Comparison of ENCODE assay signal across 7 cellular contexts in genomic region chr14:61708693-61709092, GRCh38. TPM values are rescaled to one million over a fixed set of nuclear protein-coding genes. Genes with fewer than 3 reads are reported as not detected.
A peak's percentile ranks its signal among the peaks of the same experiment; 100 is the strongest.
DNase-seq lines count a peak whose midpoint lies in the region; ATAC-seq and TF ChIP-seq lines count a peak whose summit lies in the region.
"Not testable (repeated sequence)": the region's sequence is repeated elsewhere in the genome, so short reads cannot be mapped to it uniquely, and the experiment has no call there.

No MANE protein-coding gene starts in this region.

- not testable (repeated sequence) for DNase-seq in Calu3; RWPE1 (ENCODE audit: low spot score); activated CD4-positive, alpha-beta T cell treated with anti-CD3 and anti-CD28 coated beads, Interleukin-2, amount 10 ng/mL, durations not matched to agents 24 days and 14 days; osteocyte (ENCODE audit: extremely low spot score, unreplicated experiment)
- DNase-seq in amniotic epithelial cell (ENCODE audit: low read depth) (peak; percentile 23), fibroblast of villous mesenchyme (ENCODE audit: low read depth) (peak; percentile 1)

- H3K9me3 Mint-ChIP-seq in Calu3 (ENCODE audit: low read depth, unreplicated experiment); activated CD4-positive, alpha-beta T cell treated with anti-CD3 and anti-CD28 coated beads, Interleukin-2, amount 10 ng/mL, durations not matched to agents 24 days and 14 days; activated T-helper 17 cell treated with anti-CD3 and anti-CD28 coated beads, Interleukin-2, amount 50 U/mL, for 72 hours; osteocyte (ENCODE audit: unreplicated experiment): not testable (repeated sequence)

- H3K4me3 ChIP-seq in fibroblast of villous mesenchyme (ENCODE audit: low read depth, low read length), result peak overlapping the region; percentile 7

- H3K27me3 Mint-ChIP-seq in Calu3 (ENCODE audit: unreplicated experiment); activated CD4-positive, alpha-beta T cell treated with anti-CD3 and anti-CD28 coated beads, Interleukin-2, amount 10 ng/mL, durations not matched to agents 24 days and 14 days; activated T-helper 17 cell treated with anti-CD3 and anti-CD28 coated beads, Interleukin-2, amount 50 U/mL, for 72 hours; osteocyte (ENCODE audit: unreplicated experiment): not testable (repeated sequence)

- not testable (repeated sequence) for H3K4me3 Mint-ChIP-seq in Calu3 (ENCODE audit: low read depth, unreplicated experiment); activated CD4-positive, alpha-beta T cell treated with anti-CD3 and anti-CD28 coated beads, Interleukin-2, amount 10 ng/mL, durations not matched to agents 24 days and 14 days; osteocyte (ENCODE audit: unreplicated experiment)
- peak overlapping the region; percentile 43 for H3K4me3 Mint-ChIP-seq in activated T-helper 17 cell treated with anti-CD3 and anti-CD28 coated beads, Interleukin-2, amount 50 U/mL, for 72 hours

- not testable (repeated sequence) for TF ChIP-seq CTCF in Calu3 (IDR thresholded peaks at IDR 0.05; ENCODE audit: unreplicated experiment); RWPE1 (conservative IDR thresholded peaks at IDR 0.05; ENCODE audit: low read depth); fibroblast of villous mesenchyme (IDR thresholded peaks at IDR 0.05; ENCODE audit: insufficient read depth, low read depth, low read length); osteocyte (IDR thresholded peaks at IDR 0.05)

- CTCF ChIA-PET in Calu3 (lab: Charles Lee), result not testable (repeated sequence)
- CTCF ChIA-PET in RWPE1 (lab: Yijun Ruan, JAX), result interaction anchor here (0.6 kb wide), 1 partner anchor 269 kb away, joined by 3 read pairs; no protein-coding TSS in a partner anchor

- peak overlapping the region; percentile 36 for H3K27ac Mint-ChIP-seq in Calu3 (ENCODE audit: unreplicated experiment)
- H3K27ac Mint-ChIP-seq in activated CD4-positive, alpha-beta T cell treated with anti-CD3 and anti-CD28 coated beads, Interleukin-2, amount 10 ng/mL, durations not matched to agents 24 days and 14 days, result peak overlapping the region; percentile 60
- H3K27ac Mint-ChIP-seq in activated T-helper 17 cell treated with anti-CD3 and anti-CD28 coated beads, Interleukin-2, amount 50 U/mL, for 72 hours, result peak overlapping the region; percentile 64
- peak overlapping the region; percentile 40 for H3K27ac Mint-ChIP-seq in osteocyte (ENCODE audit: unreplicated experiment)

- H3K27ac ChIP-seq in RWPE1, result peak overlapping the region; percentile 58

- H3K4me1 Mint-ChIP-seq in Calu3 (ENCODE audit: low read depth, unreplicated experiment), result peaks cover 46% of the 10 kb centered on the region
- peaks cover 70% of the 10 kb centered on the region for H3K4me1 Mint-ChIP-seq in activated CD4-positive, alpha-beta T cell treated with anti-CD3 and anti-CD28 coated beads, Interleukin-2, amount 10 ng/mL, durations not matched to agents 24 days and 14 days
- peaks cover 40% of the 10 kb centered on the region for H3K4me1 Mint-ChIP-seq in activated T-helper 17 cell treated with anti-CD3 and anti-CD28 coated beads, Interleukin-2, amount 50 U/mL, for 72 hours
- H3K4me1 Mint-ChIP-seq in osteocyte (ENCODE audit: unreplicated experiment), result peaks cover 74% of the 10 kb centered on the region

- peaks cover 27% of the 10 kb centered on the region for H3K36me3 Mint-ChIP-seq in Calu3 (ENCODE audit: insufficient read depth, unreplicated experiment)
- H3K36me3 Mint-ChIP-seq in activated CD4-positive, alpha-beta T cell treated with anti-CD3 and anti-CD28 coated beads, Interleukin-2, amount 10 ng/mL, durations not matched to agents 24 days and 14 days (ENCODE audit: low read depth), result peaks cover 23% of the 10 kb centered on the region
- H3K36me3 Mint-ChIP-seq in activated T-helper 17 cell treated with anti-CD3 and anti-CD28 coated beads, Interleukin-2, amount 50 U/mL, for 72 hours (ENCODE audit: low read depth), result peaks cover 90% of the 10 kb centered on the region
- H3K36me3 Mint-ChIP-seq in osteocyte (ENCODE audit: unreplicated experiment), result not testable (repeated sequence)

- BruUV-seq in Calu3 (replicated peaks; lab: Mats Ljungman, UMichigan), result not testable (repeated sequence)

- POLR2A ChIA-PET in RWPE1 (lab: Yijun Ruan, JAX; ENCODE audit: low non-redundant PET), result not testable (repeated sequence)

- not testable (repeated sequence) for ATAC-seq in activated T-helper 17 cell treated with anti-CD3 and anti-CD28 coated beads, Interleukin-2, amount 50 U/mL, for 72 hours (replicated peaks)

- intact Hi-C loops in Calu3 (cut with micrococcal nuclease; ENCODE audit: unreplicated experiment); activated CD4-positive, alpha-beta T cell treated with anti-CD3 and anti-CD28 coated beads, Interleukin-2, amount 10 ng/mL, durations not matched to agents 24 days and 14 days (cut with micrococcal nuclease): not testable (repeated sequence)

RNA-seq across cellular contexts. Expression of gene HIF1A, which starts 13.4 kb away (rescaled TPM):
- total RNA-seq in Calu3 (2022) (213 and 229 TPM in 2 replicates), fibroblast of villous mesenchyme (395 and 671 TPM in 2 replicates), osteocyte (326 and 332 TPM in 2 replicates)
- total RNA-seq in activated CD4-positive, alpha-beta T cell treated with anti-CD3 and anti-CD28 coated beads, Interleukin-2, amount 10 ng/mL, durations not matched to agents 24 days and 14 days, result 175 and 181 TPM in 2 replicates
- 100 to 1,000 TPM; 123 to 176 TPM for total RNA-seq in activated T-helper 17 cell treated with anti-CD3 and anti-CD28 coated beads, Interleukin-2, amount 50 U/mL, for 72 hours

RNA-seq across cellular contexts. Expression of gene SNAPC1, which starts 53.5 kb away (rescaled TPM):
- 10.0 and 11.7 TPM in 2 replicates for total RNA-seq in Calu3 (2022)
- total RNA-seq in activated CD4-positive, alpha-beta T cell treated with anti-CD3 and anti-CD28 coated beads, Interleukin-2, amount 10 ng/mL, durations not matched to agents 24 days and 14 days, result 12.1 and 12.3 TPM in 2 replicates
- 10 to 100 TPM; 11.5 to 13.6 TPM for total RNA-seq in activated T-helper 17 cell treated with anti-CD3 and anti-CD28 coated beads, Interleukin-2, amount 50 U/mL, for 72 hours
- total RNA-seq in fibroblast of villous mesenchyme, result 9.3 and 27.2 TPM in 2 replicates
- 8.9 and 9.1 TPM in 2 replicates for total RNA-seq in osteocyte
